ENCODE assay signal across 23 cellular contexts in the genomic region with DNA sequence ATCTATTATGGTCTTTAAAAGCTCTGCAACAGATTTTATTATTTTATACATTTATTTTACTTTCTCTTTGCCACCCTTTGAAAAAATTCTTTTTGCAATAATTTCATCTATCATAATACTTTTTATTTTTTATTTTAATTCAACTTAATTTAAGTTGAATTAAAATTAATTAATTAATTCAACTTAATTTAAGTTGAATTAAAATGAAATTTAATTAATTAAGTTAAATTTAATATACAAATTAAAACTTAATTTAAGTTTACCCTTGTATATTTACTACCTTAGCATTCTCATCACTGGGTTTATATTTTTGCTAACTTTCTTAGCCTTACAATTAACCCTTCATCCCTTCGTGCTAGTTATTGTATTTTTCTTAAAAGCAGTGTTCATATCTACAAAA.
"Had no signal": no experiment of that assay in that cellular context is flagged by ENCODE, and none has a peak within 500 bp of the region (broad histone marks: within the 10 kb centered on the region; RNA-seq: fewer than 3 reads in every experiment).

No MANE protein-coding gene starts in this region.

- DNase-seq: hippocampal formation; left colon; left ventricle myocardium inferior; mesendoderm; naive B cell; natural killer cell; nephron progenitor cell; occipital lobe; right lobe of liver; stimulated activated CD4-positive, alpha-beta T cell treated with anti-CD3 and anti-CD28 coated beads, Interleukin-12 subunit alpha, Interleukin-12 subunit beta, amount 100 ng/mL, for 4 hours; stimulated activated CD4-positive, alpha-beta T cell treated with anti-CD3 and anti-CD28 coated beads, Interleukin-15, amount 100 ng/mL, for 24 hours; stimulated activated CD4-positive, alpha-beta T cell treated with anti-CD3 and anti-CD28 coated beads, Interleukin-2, amount 100 ng/mL, for 24 hours; stimulated activated CD4-positive, alpha-beta T cell treated with anti-CD3 and anti-CD28 coated beads, Interleukin-4, amount 100 ng/mL, for 1 hour; stimulated activated naive B cell treated with anti-CD40 and anti-IgM and Interleukin-4, amounts not matched to agents 10 μg/mL and 1 μg/mL and 100 μg/mL, for 72 hours; stimulated activated naive CD8-positive, alpha-beta T cell treated with anti-CD3 and anti-CD28 coated beads, Interleukin-15, Interleukin-2, amounts not matched to agents 100 U/mL and 50 U/mL, for 24 hours; uterus had no signal

- H3K27me3 ChIP-seq: neural progenitor cell, neutrophil, right atrium auricular region, right lobe of liver, suprapubic skin, tibial nerve, uterus had no signal

- H3K4me3 ChIP-seq: left ventricle myocardium inferior, lung, neural progenitor cell, right atrium auricular region, right lobe of liver, suprapubic skin, tibial nerve, uterus had no signal

- ATAC-seq: left colon; natural killer cell; right lobe of liver; stimulated activated naive B cell treated with anti-CD40 and anti-IgM and Interleukin-4, amounts not matched to agents 10 μg/mL and 1 μg/mL and 100 μg/mL, for 72 hours; stimulated activated naive CD8-positive, alpha-beta T cell treated with anti-CD3 and anti-CD28 coated beads, Interleukin-15, Interleukin-2, amounts not matched to agents 100 U/mL and 50 U/mL, for 24 hours had no signal

- H3K27ac ChIP-seq: left ventricle myocardium inferior, neural progenitor cell, neutrophil, right atrium auricular region, right lobe of liver, suprapubic skin, tibial nerve, uterus had no signal

- H3K4me1 ChIP-seq: left ventricle myocardium inferior, neural progenitor cell, right atrium auricular region, right lobe of liver, suprapubic skin, tibial nerve, uterus had no signal

- H3K9me3 ChIP-seq: left ventricle myocardium inferior, neutrophil, right atrium auricular region, right lobe of liver, suprapubic skin, uterus had no signal

- H3K36me3 ChIP-seq: left ventricle myocardium inferior, neural progenitor cell, neutrophil, right atrium auricular region, right lobe of liver, suprapubic skin, tibial nerve, uterus had no signal

- FAIRE-seq: keratinocyte had no signal

- H3K9ac ChIP-seq: neural progenitor cell had no signal
